1 cellular context compared by ENCODE assay signal in the genomic region with DNA sequence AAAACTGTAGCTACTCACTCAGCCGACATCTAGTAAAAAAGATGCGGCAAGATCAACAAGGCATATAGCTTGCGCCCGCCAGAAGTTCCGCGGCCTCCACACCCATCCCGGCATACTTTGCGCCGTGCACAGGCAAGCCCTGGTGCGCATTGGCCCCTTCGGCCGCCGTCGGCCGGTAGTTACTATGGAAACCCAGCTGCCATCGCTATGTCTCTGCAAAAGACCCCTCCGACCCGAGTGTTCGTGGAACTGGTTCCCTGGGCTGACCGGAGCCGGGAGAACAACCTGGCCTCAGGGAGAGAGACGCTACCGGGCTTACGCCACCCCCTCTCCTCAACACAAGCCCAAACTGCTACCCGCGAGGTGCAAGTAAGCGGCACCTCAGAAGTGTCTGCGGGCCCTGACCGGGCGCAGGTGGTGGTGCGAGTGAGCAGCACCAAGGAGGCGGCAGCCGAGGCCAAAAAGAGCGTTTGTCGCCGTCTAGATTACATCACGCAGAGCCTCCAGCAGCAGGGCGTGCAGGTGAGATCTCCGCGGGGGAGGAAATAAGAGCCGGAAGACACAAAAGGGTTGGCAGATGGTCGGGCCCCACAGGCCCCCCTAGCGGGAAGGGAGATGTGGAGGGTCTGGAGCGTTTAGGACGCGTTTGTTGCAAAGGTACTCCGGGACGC.
TF ChIP-seq lines count a peak whose summit lies in the region.

A gene with protein sequence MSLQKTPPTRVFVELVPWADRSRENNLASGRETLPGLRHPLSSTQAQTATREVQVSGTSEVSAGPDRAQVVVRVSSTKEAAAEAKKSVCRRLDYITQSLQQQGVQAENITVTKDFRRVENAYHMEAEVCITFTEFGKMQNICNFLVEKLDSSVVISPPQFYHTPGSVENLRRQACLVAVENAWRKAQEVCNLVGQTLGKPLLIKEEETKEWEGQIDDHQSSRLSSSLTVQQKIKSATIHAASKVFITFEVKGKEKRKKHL (plus strand): TSS at position 182 of the 671 bp plus-strand sequence. CDS start 26 bp downstream, at position 208.

TF ChIP-seq in SK-N-SH, 30 proteins besides CTCF, POLR2A, EP300 and RAD21 (continued from another document):
- no peak for TF ChIP-seq FOSL2 (IDR thresholded peaks at IDR 0.05; ENCODE audit: borderline replicate concordance, low read depth)
- TF ChIP-seq GATA2 (CRISPR knock-in tag; IDR thresholded peaks at IDR 0.05), result no peak
- TF ChIP-seq EZH2phosphoT487 (IDR thresholded peaks at IDR 0.05; ENCODE audit: borderline replicate concordance, low read depth), result no peak
- TF ChIP-seq FOXM1 (IDR thresholded peaks at IDR 0.05; ENCODE audit: low read depth), result no peak
- TF ChIP-seq TEAD4 (IDR thresholded peaks at IDR 0.05; ENCODE audit: borderline replicate concordance, insufficient read depth), result no peak
- TF ChIP-seq, protein P1, sequence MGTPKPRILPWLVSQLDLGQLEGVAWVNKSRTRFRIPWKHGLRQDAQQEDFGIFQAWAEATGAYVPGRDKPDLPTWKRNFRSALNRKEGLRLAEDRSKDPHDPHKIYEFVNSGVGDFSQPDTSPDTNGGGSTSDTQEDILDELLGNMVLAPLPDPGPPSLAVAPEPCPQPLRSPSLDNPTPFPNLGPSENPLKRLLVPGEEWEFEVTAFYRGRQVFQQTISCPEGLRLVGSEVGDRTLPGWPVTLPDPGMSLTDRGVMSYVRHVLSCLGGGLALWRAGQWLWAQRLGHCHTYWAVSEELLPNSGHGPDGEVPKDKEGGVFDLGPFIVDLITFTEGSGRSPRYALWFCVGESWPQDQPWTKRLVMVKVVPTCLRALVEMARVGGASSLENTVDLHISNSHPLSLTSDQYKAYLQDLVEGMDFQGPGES (IDR thresholded peaks at IDR 0.05; ENCODE audit: low read depth, low read length), result no peak
- TF ChIP-seq, protein P2, sequence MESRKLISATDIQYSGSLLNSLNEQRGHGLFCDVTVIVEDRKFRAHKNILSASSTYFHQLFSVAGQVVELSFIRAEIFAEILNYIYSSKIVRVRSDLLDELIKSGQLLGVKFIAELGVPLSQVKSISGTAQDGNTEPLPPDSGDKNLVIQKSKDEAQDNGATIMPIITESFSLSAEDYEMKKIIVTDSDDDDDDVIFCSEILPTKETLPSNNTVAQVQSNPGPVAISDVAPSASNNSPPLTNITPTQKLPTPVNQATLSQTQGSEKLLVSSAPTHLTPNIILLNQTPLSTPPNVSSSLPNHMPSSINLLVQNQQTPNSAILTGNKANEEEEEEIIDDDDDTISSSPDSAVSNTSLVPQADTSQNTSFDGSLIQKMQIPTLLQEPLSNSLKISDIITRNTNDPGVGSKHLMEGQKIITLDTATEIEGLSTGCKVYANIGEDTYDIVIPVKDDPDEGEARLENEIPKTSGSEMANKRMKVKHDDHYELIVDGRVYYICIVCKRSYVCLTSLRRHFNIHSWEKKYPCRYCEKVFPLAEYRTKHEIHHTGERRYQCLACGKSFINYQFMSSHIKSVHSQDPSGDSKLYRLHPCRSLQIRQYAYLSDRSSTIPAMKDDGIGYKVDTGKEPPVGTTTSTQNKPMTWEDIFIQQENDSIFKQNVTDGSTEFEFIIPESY (IDR thresholded peaks at IDR 0.05; ENCODE audit: borderline replicate concordance, low read depth), result no peak
- TF ChIP-seq SIN3A (IDR thresholded peaks at IDR 0.05; ENCODE audit: borderline replicate concordance, low read depth, low read length), result peak; percentile 41; the same call in 1 of the 2 replicates
- peak; percentile 70 for TF ChIP-seq TAF1 (IDR thresholded peaks at IDR 0.05; ENCODE audit: borderline replicate concordance, low read depth, low read length)
- TF ChIP-seq ELF1 (IDR thresholded peaks at IDR 0.05), result 0 out of 2 replicates have a peak, but pooled peaks have one; percentile 16
- no peak for TF ChIP-seq SMC3 (IDR thresholded peaks at IDR 0.05; ENCODE audit: low read depth, low read length)
- TF ChIP-seq, protein P3, sequence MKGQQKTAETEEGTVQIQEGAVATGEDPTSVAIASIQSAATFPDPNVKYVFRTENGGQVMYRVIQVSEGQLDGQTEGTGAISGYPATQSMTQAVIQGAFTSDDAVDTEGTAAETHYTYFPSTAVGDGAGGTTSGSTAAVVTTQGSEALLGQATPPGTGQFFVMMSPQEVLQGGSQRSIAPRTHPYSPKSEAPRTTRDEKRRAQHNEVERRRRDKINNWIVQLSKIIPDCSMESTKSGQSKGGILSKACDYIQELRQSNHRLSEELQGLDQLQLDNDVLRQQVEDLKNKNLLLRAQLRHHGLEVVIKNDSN (IDR thresholded peaks at IDR 0.05; ENCODE audit: borderline replicate concordance, low read depth), result no peak
- peak; percentile 57; the same call in 1 of the 2 replicates for TF ChIP-seq RFX5 (IDR thresholded peaks at IDR 0.05; ENCODE audit: low read length)
- TF ChIP-seq, protein P4, sequence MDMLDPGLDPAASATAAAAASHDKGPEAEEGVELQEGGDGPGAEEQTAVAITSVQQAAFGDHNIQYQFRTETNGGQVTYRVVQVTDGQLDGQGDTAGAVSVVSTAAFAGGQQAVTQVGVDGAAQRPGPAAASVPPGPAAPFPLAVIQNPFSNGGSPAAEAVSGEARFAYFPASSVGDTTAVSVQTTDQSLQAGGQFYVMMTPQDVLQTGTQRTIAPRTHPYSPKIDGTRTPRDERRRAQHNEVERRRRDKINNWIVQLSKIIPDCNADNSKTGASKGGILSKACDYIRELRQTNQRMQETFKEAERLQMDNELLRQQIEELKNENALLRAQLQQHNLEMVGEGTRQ (IDR thresholded peaks at IDR 0.05; ENCODE audit: borderline replicate concordance, low read depth, low read length), result no peak
- TF ChIP-seq RXRA (IDR thresholded peaks at IDR 0.05; ENCODE audit: borderline replicate concordance, low read depth), result no peak
- TF ChIP-seq, protein P5, sequence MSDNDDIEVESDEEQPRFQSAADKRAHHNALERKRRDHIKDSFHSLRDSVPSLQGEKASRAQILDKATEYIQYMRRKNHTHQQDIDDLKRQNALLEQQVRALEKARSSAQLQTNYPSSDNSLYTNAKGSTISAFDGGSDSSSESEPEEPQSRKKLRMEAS (IDR thresholded peaks at IDR 0.05; ENCODE audit: low read depth), result no peak; the same call in none of the 2 replicates
- TF ChIP-seq MEF2A (IDR thresholded peaks at IDR 0.05; ENCODE audit: borderline replicate concordance, low read depth), result no peak
- TF ChIP-seq, protein P6, sequence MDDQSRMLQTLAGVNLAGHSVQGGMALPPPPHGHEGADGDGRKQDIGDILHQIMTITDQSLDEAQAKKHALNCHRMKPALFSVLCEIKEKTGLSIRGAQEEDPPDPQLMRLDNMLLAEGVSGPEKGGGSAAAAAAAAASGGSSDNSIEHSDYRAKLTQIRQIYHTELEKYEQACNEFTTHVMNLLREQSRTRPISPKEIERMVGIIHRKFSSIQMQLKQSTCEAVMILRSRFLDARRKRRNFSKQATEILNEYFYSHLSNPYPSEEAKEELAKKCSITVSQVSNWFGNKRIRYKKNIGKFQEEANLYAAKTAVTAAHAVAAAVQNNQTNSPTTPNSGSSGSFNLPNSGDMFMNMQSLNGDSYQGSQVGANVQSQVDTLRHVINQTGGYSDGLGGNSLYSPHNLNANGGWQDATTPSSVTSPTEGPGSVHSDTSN (IDR thresholded peaks at IDR 0.05), result no peak
- TF ChIP-seq RCOR1 (IDR thresholded peaks at IDR 0.05; ENCODE audit: low read length), result no peak
- peak; percentile 51; the same call in 1 of the 2 replicates for TF ChIP-seq POLR2AphosphoS5 (IDR thresholded peaks at IDR 0.05; ENCODE audit: low read depth, low read length)
- peak; percentile 80 for TF ChIP-seq YY1 (IDR thresholded peaks at IDR 0.05; ENCODE audit: low read depth)
- TF ChIP-seq FOXJ3 (CRISPR knock-in tag; IDR thresholded peaks at IDR 0.05), result no peak
- no peak for TF ChIP-seq CHD2 (IDR thresholded peaks at IDR 0.05; ENCODE audit: low read length, partially characterized antibody)
